In the genomic region with DNA sequence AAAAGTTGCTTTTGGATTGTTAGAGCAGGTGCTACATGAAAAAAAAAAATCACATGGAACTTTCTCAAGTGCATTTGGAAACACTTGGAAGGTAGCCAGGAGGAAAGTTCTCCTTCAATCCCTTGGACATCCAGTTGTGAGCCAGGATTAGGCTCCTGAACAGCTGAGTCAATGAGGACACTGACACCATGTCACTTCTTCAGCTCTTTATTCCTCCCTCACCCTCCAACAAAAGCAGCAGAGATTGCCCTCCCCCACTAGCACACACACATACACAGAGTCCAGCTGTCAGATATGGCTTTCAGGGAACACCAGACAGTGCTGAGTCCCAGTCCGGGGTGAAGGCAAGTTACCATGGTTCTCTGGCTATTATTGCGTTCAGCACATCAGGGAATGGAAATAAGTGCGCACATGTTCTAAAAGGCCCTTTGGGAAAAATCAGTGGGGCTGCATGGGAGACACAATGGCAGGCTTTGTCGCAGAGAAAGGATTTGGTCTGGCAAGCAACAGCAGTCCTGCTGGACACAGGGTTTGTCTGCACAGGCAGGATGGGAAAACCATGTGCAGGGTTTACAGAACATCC, we compare ENCODE assay signal across 11 cellular contexts.
DNase-seq lines count a peak whose midpoint lies in the region; ATAC-seq, FAIRE-seq and TF ChIP-seq lines count a peak whose summit lies in the region.
"Had no signal": no experiment of that assay in that cellular context is flagged by ENCODE, and none has a peak within 500 bp of the region (broad histone marks: within the 10 kb centered on the region; RNA-seq: fewer than 3 reads in every experiment).

No MANE protein-coding gene starts in this region.

- no peak for ATAC-seq in GM19324 (IDR thresholded peaks at IDR 0.05; ENCODE audit: low FRiP score, unreplicated experiment)
- ATAC-seq: natural killer cell treated with Interleukin-12 subunit alpha and Interleukin-12 subunit beta and Interleukin-15 and Interleukin-18, amount 100 ng/mL, for 72 hours had no signal

- H3K9ac ChIP-seq in H1 (replicated peaks in 1 of 4; ENCODE audit: extremely low read depth in 1 of 4, low read depth in 3 of 4, low read length in 3 of 4) (no peak overlapping the region), mesenchymal stem cell (ENCODE audit: low read length) (no peak overlapping the region)
- H3K9ac ChIP-seq: BLaER1 had no signal

- no peak for TF ChIP-seq EP300 in H1 (IDR thresholded peaks at IDR 0.05; ENCODE audit: borderline replicate concordance in 1 of 2, low read depth in 2 of 2, low read length in 2 of 2)

- no peak overlapping the region for H3K56ac ChIP-seq in H1 (replicated peaks; ENCODE audit: insufficient read length, low read depth, low read length)

- H3K9me3 Mint-ChIP-seq in activated naive CD4-positive, alpha-beta T cell treated with anti-CD3 and anti-CD28 coated beads for 36 hours, result no peaks in the 10 kb centered on the region

- TF ChIP-seq CTCF in 22Rv1 (IDR thresholded peaks at IDR 0.05) (no peak), H1 (IDR thresholded peaks at IDR 0.05; ENCODE audit: control extremely low read depth in 1 of 3, insufficient read depth in 1 of 3, low read depth in 1 of 3, low read length in 3 of 3) (no peak)

- H2BK120ac ChIP-seq in H1 (replicated peaks; ENCODE audit: low read depth, low read length) (no peak overlapping the region), mesenchymal stem cell (ENCODE audit: low read depth, low read length) (no peak overlapping the region)

- H3K14ac ChIP-seq in H1 (ENCODE audit: insufficient read length), result no peak overlapping the region
- no peak overlapping the region for H3K14ac ChIP-seq in mesenchymal stem cell (ENCODE audit: low read length in 2 of 2)

- no peak overlapping the region for H2BK20ac ChIP-seq in H1 (ENCODE audit: low read length)

- H3K79me1 ChIP-seq in H1 (ENCODE audit: low read depth, low read length) (no peaks in the 10 kb centered on the region), mesenchymal stem cell (replicated peaks; ENCODE audit: low read length, poor library complexity, severe bottlenecking) (no peaks in the 10 kb centered on the region)

- no peak overlapping the region for H3K4me2 ChIP-seq in H1 (ENCODE audit: insufficient read depth in 1 of 2, low read depth in 2 of 2, low read length in 2 of 2)
- H3K4me2 ChIP-seq in mesenchymal stem cell (ENCODE audit: low read length, poor library complexity, severe bottlenecking), result no peak overlapping the region
- H3K4me2 ChIP-seq: BLaER1 had no signal

- no peaks in the 10 kb centered on the region for H3K36me3 ChIP-seq in H1 (ENCODE audit: control insufficient read depth in 2 of 4, insufficient read depth in 4 of 4, low read length in 3 of 4)
- no peaks in the 10 kb centered on the region for H3K36me3 ChIP-seq in mesenchymal stem cell (ENCODE audit: control insufficient read depth in 1 of 2, insufficient read depth in 2 of 2, low read depth in 1 of 2, low read length in 2 of 2)
- H3K36me3 ChIP-seq: BLaER1, upper lobe of left lung had no signal

- FAIRE-seq in H1 (lab: Jason Lieb, UNC), result no peak

- no peak overlapping the region; the same call in none of the 2 replicates for H2AFZ ChIP-seq in H1 (ENCODE audit: low read length)
- no peak overlapping the region for H2AFZ ChIP-seq in mesenchymal stem cell (ENCODE audit: low read depth, low read length)

- no peak overlapping the region for H4K91ac ChIP-seq in H1 (replicated peaks; ENCODE audit: insufficient read length, low read length)
- H4K91ac ChIP-seq in mesenchymal stem cell (ENCODE audit: low read length), result no peak overlapping the region

- H3K18ac ChIP-seq in H1 (ENCODE audit: extremely low read depth, low read length) (no peak overlapping the region), mesenchymal stem cell (ENCODE audit: low read depth in 1 of 2, low read length in 2 of 2) (no peak overlapping the region)

- 0 out of 2 replicates have a peak overlapping the region, but pooled peaks have one; percentile 3 for H2BK15ac ChIP-seq in H1 (ENCODE audit: low read length)
- H2BK15ac ChIP-seq in mesenchymal stem cell (ENCODE audit: low read depth, poor library complexity, severe bottlenecking), result no peak overlapping the region

- H3K4me3 Mint-ChIP-seq in activated naive CD4-positive, alpha-beta T cell treated with anti-CD3 and anti-CD28 coated beads for 36 hours, result no peak overlapping the region
- H3K4me3 Mint-ChIP-seq: natural killer cell treated with Interleukin-12 subunit alpha and Interleukin-12 subunit beta and Interleukin-15 and Interleukin-18, amount 100 ng/mL, for 72 hours had no signal

- intact Hi-C loops in activated naive CD4-positive, alpha-beta T cell treated with anti-CD3 and anti-CD28 coated beads for 36 hours (cut with micrococcal nuclease), result no loop called here

- H3K4me1 Mint-ChIP-seq in activated naive CD4-positive, alpha-beta T cell treated with anti-CD3 and anti-CD28 coated beads for 36 hours (ENCODE audit: low read depth), result peaks cover 2% of the 10 kb centered on the region

- no peaks in the 10 kb centered on the region for H3K23me2 ChIP-seq in H1 (ENCODE audit: low read depth, low read length)

- 0 out of 4 replicates have a peak, but pooled peaks of 1 of the 2 experiments have one; percentile 2 for TF ChIP-seq RAD21 in H1 (IDR thresholded peaks at IDR 0.05 in 1 of 2, conservative IDR thresholded peaks at IDR 0.05 in 1 of 2; ENCODE audit: low read depth in 2 of 2, low read length in 2 of 2)

- no peaks in the 10 kb centered on the region for H3K36me3 Mint-ChIP-seq in activated naive CD4-positive, alpha-beta T cell treated with anti-CD3 and anti-CD28 coated beads for 36 hours (ENCODE audit: low read depth)
- H3K36me3 Mint-ChIP-seq: natural killer cell treated with Interleukin-12 subunit alpha and Interleukin-12 subunit beta and Interleukin-15 and Interleukin-18, amount 100 ng/mL, for 72 hours had no signal

- H3K4me1 ChIP-seq in H1 (replicated peaks in 1 of 4; ENCODE audit: control insufficient read depth in 3 of 4, insufficient read depth in 4 of 4, low read length in 3 of 4), result 0 out of 7 replicates have a peak, but pooled peaks cover 0 to 2% (median 0%) of the 10 kb centered on the region in 4 experiments
- no peaks in the 10 kb centered on the region for H3K4me1 ChIP-seq in mesenchymal stem cell (ENCODE audit: control insufficient read depth, insufficient read depth, low read depth, low read length)
- H3K4me1 ChIP-seq: BLaER1 had no signal

- DNase-seq in NCI-H2171 treated with DMSO at 0.1 percent for 48 hours (lab: John Stamatoyannopoulos, UW) (peak; percentile 96), H1 (ENCODE audit: low read depth in 1 of 2, low spot score in 2 of 2) (peak in 1 of 2 experiments; percentile 28), mesenchymal stem cell (peak; percentile 45), ureter (ENCODE audit: low spot score) (no peak), MV-4-11 (lab: John Stamatoyannopoulos, UW) (no peak)
- DNase-seq in activated naive CD4-positive, alpha-beta T cell treated with anti-CD3 and anti-CD28 coated beads for 36 hours, result no peak
- DNase-seq: upper lobe of left lung had no signal

- TF ChIP-seq POLR2A in H1 (IDR thresholded peaks at IDR 0.05; ENCODE audit: control extremely low read depth in 1 of 2, low read depth in 2 of 2, low read length in 2 of 2), result no peak

- H3K23ac ChIP-seq in H1 (ENCODE audit: insufficient read length) (no peak overlapping the region), mesenchymal stem cell (ENCODE audit: low read length in 2 of 2) (no peak overlapping the region)

- H2AK5ac ChIP-seq in H1 (ENCODE audit: low read depth, low read length), result no peak overlapping the region
- no peak overlapping the region for H2AK5ac ChIP-seq in mesenchymal stem cell (ENCODE audit: low read length, severe bottlenecking)

- H3K79me2 ChIP-seq in H1 (ENCODE audit: control insufficient read depth in 1 of 2, insufficient read depth in 2 of 2, low read length in 2 of 2), result no peaks in the 10 kb centered on the region

- no peak overlapping the region for H3K27ac Mint-ChIP-seq in activated naive CD4-positive, alpha-beta T cell treated with anti-CD3 and anti-CD28 coated beads for 36 hours
- H3K27ac Mint-ChIP-seq: natural killer cell treated with Interleukin-12 subunit alpha and Interleukin-12 subunit beta and Interleukin-15 and Interleukin-18, amount 100 ng/mL, for 72 hours had no signal

- H3K27me3 ChIP-seq in H1 (replicated peaks in 1 of 4; ENCODE audit: control insufficient read depth in 3 of 4, extremely low read depth in 1 of 4, insufficient read depth in 3 of 4, low read length in 3 of 4), result no peaks in the 10 kb centered on the region
- no peaks in the 10 kb centered on the region for H3K27me3 ChIP-seq in mesenchymal stem cell (ENCODE audit: control insufficient read depth in 1 of 2, insufficient read depth in 1 of 2, low read length in 2 of 2)
- H3K27me3 ChIP-seq: BLaER1, upper lobe of left lung had no signal

- no peaks in the 10 kb centered on the region for H4K20me1 ChIP-seq in H1 (replicated peaks in 1 of 2; ENCODE audit: control insufficient read depth in 1 of 2, insufficient read depth in 2 of 2, low read length in 2 of 2)
- H4K20me1 ChIP-seq: BLaER1 had no signal

- H2BK12ac ChIP-seq in H1 (ENCODE audit: low read depth, low read length), result peak overlapping the region; percentile 50; the same call in 1 of the 2 replicates
- no peak overlapping the region for H2BK12ac ChIP-seq in mesenchymal stem cell (ENCODE audit: low read length in 2 of 2)

- H3K4ac ChIP-seq in H1 (replicated peaks; ENCODE audit: insufficient read length, low read depth, low read length) (no peak overlapping the region), mesenchymal stem cell (ENCODE audit: low read depth in 1 of 2, low read length in 2 of 2) (no peak overlapping the region)

- H3K4me3 ChIP-seq in H1 (ENCODE audit: extremely low read depth in 1 of 4, insufficient read depth in 2 of 4, low read depth in 3 of 4, low read length in 4 of 4), result no peak overlapping the region
- H3K4me3 ChIP-seq in mesenchymal stem cell (ENCODE audit: insufficient read depth in 1 of 2, low read depth in 1 of 2, low read length in 2 of 2), result no peak overlapping the region
- H3K4me3 ChIP-seq: BLaER1, upper lobe of left lung had no signal

- no peaks in the 10 kb centered on the region for H3K27me3 Mint-ChIP-seq in activated naive CD4-positive, alpha-beta T cell treated with anti-CD3 and anti-CD28 coated beads for 36 hours (ENCODE audit: low read depth)

- 82% methylated on average over 4 of the region's 4 CpGs; no CpG with 5 or more reads in 1 of the 2 experiments for WGBS in H1 (ENCODE audit: extremely low coverage in 1 of 2, insufficient coverage in 1 of 2, insufficient read length in 1 of 2, insufficient replicate concordance in 2 of 2, low coverage in 1 of 2, low lambda C conversion rate in 2 of 2, missing lambda C conversion rate in 1 of 2), 2 experiments
- 64% methylated on average over 4 of the region's 4 CpGs for WGBS in mesenchymal stem cell

- POLR2A ChIA-PET in H1 (lab: Charles Lee; ENCODE audit: partially characterized antibody), result no interaction called here

- H2BK5ac ChIP-seq in H1 (ENCODE audit: low read depth, low read length) (no peak overlapping the region), mesenchymal stem cell (ENCODE audit: low read depth, low read length, poor library complexity, severe bottlenecking) (no peak overlapping the region)

- H3K27ac ChIP-seq in 22Rv1, result peak overlapping the region; percentile 26
- H3K27ac ChIP-seq in H1 (ENCODE audit: low read depth, low read length), result no peak overlapping the region
- H3K27ac ChIP-seq in mesenchymal stem cell (ENCODE audit: low read length, poor library complexity, severe bottlenecking), result no peak overlapping the region
- H3K27ac ChIP-seq: BLaER1, upper lobe of left lung had no signal

- CTCF ChIA-PET in H1 (lab: Charles Lee; ENCODE audit: partially characterized antibody), result interaction anchor here (0.6 to 2.2 kb wide), 5 partner anchors 12 to 813 kb away, joined by 3 to 6 read pairs (median 3); no protein-coding TSS in a partner anchor
- CTCF ChIA-PET in activated naive CD4-positive, alpha-beta T cell treated with anti-CD3 and anti-CD28 coated beads for 36 hours (lab: Charles Lee), result no interaction called here

- H4K5ac ChIP-seq in H1 (ENCODE audit: insufficient read length, low read depth, low read length), result no peak overlapping the region

- H3K9me3 ChIP-seq in H1 (ENCODE audit: insufficient read depth in 2 of 2, low read depth in 1 of 2, low read length in 1 of 2) (no peaks in the 10 kb centered on the region), mesenchymal stem cell (ENCODE audit: control insufficient read depth, low read length) (no peaks in the 10 kb centered on the region)
- H3K9me3 ChIP-seq: BLaER1, upper lobe of left lung had no signal

- no peak overlapping the region for H4K8ac ChIP-seq in H1 (ENCODE audit: extremely low read depth, insufficient read depth, low read length)
- no peak overlapping the region for H4K8ac ChIP-seq in mesenchymal stem cell (ENCODE audit: low read length)

Comparison
In these comparisons a context has a peak if more than half of its experiments do, and no peak if none do; other contexts are left out.
1. DNase-seq: peak in NCI-H2171 treated with DMSO at 0.1 percent for 48 hours (single experiment) and mesenchymal stem cell (single experiment); none in ureter (single experiment), activated naive CD4-positive, alpha-beta T cell treated with anti-CD3 and anti-CD28 coated beads for 36 hours (single experiment) and MV-4-11 (single experiment).